1 cellular context compared by ENCODE assay signal in the genomic region with DNA sequence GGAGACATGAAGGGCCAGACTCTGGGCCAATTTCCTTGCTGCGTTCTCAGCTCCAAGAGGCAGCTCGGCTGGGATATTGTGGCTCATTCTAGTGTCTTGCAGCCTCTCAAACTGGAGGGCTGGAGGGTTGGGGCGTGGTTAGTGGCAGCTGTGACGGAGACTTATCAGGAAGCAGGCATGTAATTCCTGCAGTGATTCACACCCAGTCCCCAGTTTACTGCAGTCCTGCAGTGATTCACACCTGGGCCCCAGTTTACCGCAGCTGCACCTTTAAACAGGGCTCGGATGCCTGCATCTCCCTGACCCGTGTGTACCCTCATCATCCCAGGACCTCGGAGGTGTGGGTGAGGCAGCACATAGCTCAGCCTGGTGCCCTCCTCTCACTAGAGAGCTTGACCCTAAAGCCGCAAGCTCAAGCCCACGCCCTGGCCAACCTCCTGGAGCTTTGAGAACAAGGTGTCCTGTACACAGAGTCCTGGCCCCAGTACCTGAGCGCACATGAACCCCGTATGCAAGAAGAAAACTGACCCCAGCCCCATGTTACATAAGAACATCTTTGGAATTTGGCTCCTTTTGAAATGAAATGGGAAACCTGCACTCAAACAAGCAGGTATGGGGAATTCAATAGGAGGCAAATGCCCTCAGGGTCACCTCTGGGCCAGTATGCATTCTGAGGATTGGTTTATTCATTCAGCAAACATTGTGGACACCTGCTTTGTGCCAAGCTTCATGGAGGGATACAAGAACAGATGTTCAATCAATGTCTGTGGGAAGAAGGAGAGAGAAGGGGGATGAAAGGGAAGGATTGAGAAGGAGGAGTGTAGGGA.
TF ChIP-seq lines count a peak whose summit lies in the region.

No MANE protein-coding gene starts in this region.

TF ChIP-seq in WTC11, 78 proteins besides CTCF, POLR2A, EP300 and RAD21 (continued from another document):
- TF ChIP-seq, protein P1, sequence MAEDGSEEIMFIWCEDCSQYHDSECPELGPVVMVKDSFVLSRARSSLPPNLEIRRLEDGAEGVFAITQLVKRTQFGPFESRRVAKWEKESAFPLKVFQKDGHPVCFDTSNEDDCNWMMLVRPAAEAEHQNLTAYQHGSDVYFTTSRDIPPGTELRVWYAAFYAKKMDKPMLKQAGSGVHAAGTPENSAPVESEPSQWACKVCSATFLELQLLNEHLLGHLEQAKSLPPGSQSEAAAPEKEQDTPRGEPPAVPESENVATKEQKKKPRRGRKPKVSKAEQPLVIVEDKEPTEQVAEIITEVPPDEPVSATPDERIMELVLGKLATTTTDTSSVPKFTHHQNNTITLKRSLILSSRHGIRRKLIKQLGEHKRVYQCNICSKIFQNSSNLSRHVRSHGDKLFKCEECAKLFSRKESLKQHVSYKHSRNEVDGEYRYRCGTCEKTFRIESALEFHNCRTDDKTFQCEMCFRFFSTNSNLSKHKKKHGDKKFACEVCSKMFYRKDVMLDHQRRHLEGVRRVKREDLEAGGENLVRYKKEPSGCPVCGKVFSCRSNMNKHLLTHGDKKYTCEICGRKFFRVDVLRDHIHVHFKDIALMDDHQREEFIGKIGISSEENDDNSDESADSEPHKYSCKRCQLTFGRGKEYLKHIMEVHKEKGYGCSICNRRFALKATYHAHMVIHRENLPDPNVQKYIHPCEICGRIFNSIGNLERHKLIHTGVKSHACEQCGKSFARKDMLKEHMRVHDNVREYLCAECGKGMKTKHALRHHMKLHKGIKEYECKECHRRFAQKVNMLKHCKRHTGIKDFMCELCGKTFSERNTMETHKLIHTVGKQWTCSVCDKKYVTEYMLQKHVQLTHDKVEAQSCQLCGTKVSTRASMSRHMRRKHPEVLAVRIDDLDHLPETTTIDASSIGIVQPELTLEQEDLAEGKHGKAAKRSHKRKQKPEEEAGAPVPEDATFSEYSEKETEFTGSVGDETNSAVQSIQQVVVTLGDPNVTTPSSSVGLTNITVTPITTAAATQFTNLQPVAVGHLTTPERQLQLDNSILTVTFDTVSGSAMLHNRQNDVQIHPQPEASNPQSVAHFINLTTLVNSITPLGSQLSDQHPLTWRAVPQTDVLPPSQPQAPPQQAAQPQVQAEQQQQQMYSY (CRISPR knock-in tag; IDR thresholded peaks at IDR 0.05): no peak
- TF ChIP-seq ETV6 (CRISPR knock-in tag; IDR thresholded peaks at IDR 0.05) (no peak), FOXJ3 (CRISPR knock-in tag; IDR thresholded peaks at IDR 0.05; ENCODE audit: borderline replicate concordance) (no peak), GTF2I (CRISPR knock-in tag; conservative IDR thresholded peaks at IDR 0.05) (no peak), NR2C2 (CRISPR knock-in tag; IDR thresholded peaks at IDR 0.05) (no peak)
- TF ChIP-seq, protein P2, sequence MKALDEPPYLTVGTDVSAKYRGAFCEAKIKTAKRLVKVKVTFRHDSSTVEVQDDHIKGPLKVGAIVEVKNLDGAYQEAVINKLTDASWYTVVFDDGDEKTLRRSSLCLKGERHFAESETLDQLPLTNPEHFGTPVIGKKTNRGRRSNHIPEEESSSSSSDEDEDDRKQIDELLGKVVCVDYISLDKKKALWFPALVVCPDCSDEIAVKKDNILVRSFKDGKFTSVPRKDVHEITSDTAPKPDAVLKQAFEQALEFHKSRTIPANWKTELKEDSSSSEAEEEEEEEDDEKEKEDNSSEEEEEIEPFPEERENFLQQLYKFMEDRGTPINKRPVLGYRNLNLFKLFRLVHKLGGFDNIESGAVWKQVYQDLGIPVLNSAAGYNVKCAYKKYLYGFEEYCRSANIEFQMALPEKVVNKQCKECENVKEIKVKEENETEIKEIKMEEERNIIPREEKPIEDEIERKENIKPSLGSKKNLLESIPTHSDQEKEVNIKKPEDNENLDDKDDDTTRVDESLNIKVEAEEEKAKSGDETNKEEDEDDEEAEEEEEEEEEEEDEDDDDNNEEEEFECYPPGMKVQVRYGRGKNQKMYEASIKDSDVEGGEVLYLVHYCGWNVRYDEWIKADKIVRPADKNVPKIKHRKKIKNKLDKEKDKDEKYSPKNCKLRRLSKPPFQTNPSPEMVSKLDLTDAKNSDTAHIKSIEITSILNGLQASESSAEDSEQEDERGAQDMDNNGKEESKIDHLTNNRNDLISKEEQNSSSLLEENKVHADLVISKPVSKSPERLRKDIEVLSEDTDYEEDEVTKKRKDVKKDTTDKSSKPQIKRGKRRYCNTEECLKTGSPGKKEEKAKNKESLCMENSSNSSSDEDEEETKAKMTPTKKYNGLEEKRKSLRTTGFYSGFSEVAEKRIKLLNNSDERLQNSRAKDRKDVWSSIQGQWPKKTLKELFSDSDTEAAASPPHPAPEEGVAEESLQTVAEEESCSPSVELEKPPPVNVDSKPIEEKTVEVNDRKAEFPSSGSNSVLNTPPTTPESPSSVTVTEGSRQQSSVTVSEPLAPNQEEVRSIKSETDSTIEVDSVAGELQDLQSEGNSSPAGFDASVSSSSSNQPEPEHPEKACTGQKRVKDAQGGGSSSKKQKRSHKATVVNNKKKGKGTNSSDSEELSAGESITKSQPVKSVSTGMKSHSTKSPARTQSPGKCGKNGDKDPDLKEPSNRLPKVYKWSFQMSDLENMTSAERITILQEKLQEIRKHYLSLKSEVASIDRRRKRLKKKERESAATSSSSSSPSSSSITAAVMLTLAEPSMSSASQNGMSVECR (CRISPR knock-in tag; IDR thresholded peaks at IDR 0.05; ENCODE audit: borderline replicate concordance): no peak
